Comparison of ENCODE assay signal across 8 cellular contexts in the genomic region with DNA sequence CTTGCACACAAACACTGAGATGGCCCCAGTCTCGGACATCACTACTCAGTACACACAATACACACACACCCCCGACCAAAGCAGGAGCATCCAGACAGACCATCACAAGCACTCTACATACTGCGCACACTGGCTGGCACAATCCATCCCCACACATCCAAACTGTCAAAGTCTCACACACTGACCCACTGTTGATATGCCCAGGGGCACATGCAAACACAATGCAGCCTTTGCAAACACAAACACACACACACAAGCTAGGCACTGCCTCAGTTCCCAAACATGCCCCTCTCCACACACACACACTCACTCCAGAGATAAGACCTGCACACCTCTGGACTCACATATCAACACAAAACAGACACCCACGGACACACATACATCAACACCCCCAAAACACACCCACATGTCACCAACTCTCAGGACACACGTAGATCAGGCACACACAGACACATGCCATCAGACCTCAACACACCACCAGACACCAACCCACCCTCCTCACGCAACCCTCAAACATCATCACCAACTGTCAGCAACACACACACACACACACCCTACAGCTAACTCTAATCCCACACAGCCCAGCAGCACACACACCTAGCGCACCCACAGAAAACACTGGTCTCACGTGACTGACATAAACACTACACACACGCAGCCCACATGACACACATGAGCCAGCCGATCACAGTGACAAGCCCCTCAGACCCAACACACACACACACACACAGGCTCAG. TPM values are rescaled to one million over a fixed set of nuclear protein-coding genes. Genes with fewer than 3 reads are reported as not detected.
DNase-seq lines count a peak whose midpoint lies in the region; ATAC-seq lines count a peak whose summit lies in the region.

No MANE protein-coding gene starts in this region.

- peak overlapping the region; percentile 63 for H3K4me3 ChIP-seq in mononuclear cell (ENCODE audit: low read length)

- H3K4me1 ChIP-seq in mononuclear cell (ENCODE audit: insufficient read depth, low read length) = peaks cover 58% of the 10 kb centered on the region

- ATAC-seq in GM18861 (IDR thresholded peaks at IDR 0.05; ENCODE audit: unreplicated experiment) = no peak

- DNase-seq in GDM1 (lab: John Stamatoyannopoulos, UW) (peak; percentile 5), NCI-H226 (peak; percentile 3), GM03348 (ENCODE audit: low spot score) (no peak), kidney glomerular epithelial cell (lab: John Stamatoyannopoulos, UW) (no peak), H4 (ENCODE audit: low spot score) (no peak)
- peak; percentile 49 for DNase-seq in central memory CD4-positive, alpha-beta T cell

- no peaks in the 10 kb centered on the region for H3K9me3 ChIP-seq in mononuclear cell (ENCODE audit: low read depth, low read length)

- no peaks in the 10 kb centered on the region for H3K27me3 ChIP-seq in mononuclear cell (ENCODE audit: insufficient read depth, low read length)

RNA-seq across cellular contexts. Expression of a gene that starts 1.9 kb away (rescaled TPM):
- total RNA-seq in mononuclear cell = 8.4 TPM
- total RNA-seq in H4 (2014; rRNA removed; shearing (Covaris generic)) = 3.3 and 3.7 TPM in 2 replicates

RNA-seq across cellular contexts. Expression of a gene that starts 27.2 kb away (rescaled TPM):
- 11.5 TPM for total RNA-seq in mononuclear cell
- 3.4 and 3.6 TPM in 2 replicates for total RNA-seq in H4 (2014; rRNA removed; shearing (Covaris generic))

RNA-seq across cellular contexts. Expression of a gene that starts 45.6 kb away (rescaled TPM):
- 1.4 TPM for total RNA-seq in mononuclear cell
- total RNA-seq in H4 (2014; rRNA removed; shearing (Covaris generic)) = 5.7 and 7.2 TPM in 2 replicates

Comparison
In these comparisons a context has a peak if more than half of its experiments do, and no peak if none do; other contexts are left out.
1. DNase-seq: peak in GDM1 (single experiment), NCI-H226 (single experiment) and central memory CD4-positive, alpha-beta T cell (single experiment); none in GM03348 (single experiment), kidney glomerular epithelial cell (single experiment) and H4 (single experiment).